15 cellular contexts compared by ENCODE assay signal in the genomic region with DNA sequence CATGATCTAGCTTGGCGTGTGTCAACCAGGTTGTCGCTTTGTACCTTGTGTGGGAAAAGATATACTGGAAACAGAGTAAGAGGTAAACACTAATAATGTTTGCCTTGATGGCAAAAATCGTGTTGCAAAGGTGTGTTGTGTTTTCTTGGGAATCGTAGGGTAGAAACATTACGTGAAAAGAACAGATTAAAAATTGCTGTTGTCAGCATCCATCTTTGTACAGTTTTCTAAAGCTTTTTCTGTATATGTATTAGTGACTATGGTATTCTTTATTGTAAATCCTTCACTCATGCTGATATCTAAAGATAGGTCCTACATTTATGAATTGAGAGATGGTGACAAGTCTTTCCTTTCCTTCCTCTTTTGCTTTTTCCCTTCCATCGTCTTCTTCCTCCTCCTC.
A peak's percentile ranks its signal among the peaks of the same experiment; 100 is the strongest.
DNase-seq lines count a peak whose midpoint lies in the region; ATAC-seq, FAIRE-seq and TF ChIP-seq lines count a peak whose summit lies in the region.
"Had no signal": no experiment of that assay in that cellular context is flagged by ENCODE, and none has a peak within 500 bp of the region (broad histone marks: within the 10 kb centered on the region; RNA-seq: fewer than 3 reads in every experiment).

No MANE protein-coding gene starts in this region.

- H3K4me1 Mint-ChIP-seq in GM23338, result peaks cover 25% of the 10 kb centered on the region
- peaks cover 33% of the 10 kb centered on the region for H3K4me1 Mint-ChIP-seq in astrocyte (ENCODE audit: low read depth, unreplicated experiment)
- peaks cover 72% of the 10 kb centered on the region for H3K4me1 Mint-ChIP-seq in nephron progenitor cell

- no peak overlapping the region for H3K9ac ChIP-seq in astrocyte (ENCODE audit: low read length)
- H3K9ac ChIP-seq: KMS-11 had no signal

- H3K9me3 Mint-ChIP-seq in GM23338 (no peaks in the 10 kb centered on the region), astrocyte (ENCODE audit: unreplicated experiment) (no peaks in the 10 kb centered on the region), nephron progenitor cell (no peaks in the 10 kb centered on the region)
- H3K9me3 Mint-ChIP-seq: CD8-positive, alpha-beta T cell had no signal

- TF ChIP-seq CTCF in GM23338 (conservative IDR thresholded peaks at IDR 0.05; ENCODE audit: low read depth in 2 of 2) (no peak), astrocyte (IDR thresholded peaks at IDR 0.05; ENCODE audit: insufficient read depth, low read depth, low read length) (no peak), nephron progenitor cell (IDR thresholded peaks at IDR 0.05) (no peak), prostate gland (IDR thresholded peaks at IDR 0.05) (no peak)

- no peaks in the 10 kb centered on the region for H3F3A ChIP-seq in GM23338 (replicated peaks; ENCODE audit: low read depth)

- H3K9me2 ChIP-seq in GM23338 (ENCODE audit: insufficient read depth), result no peaks in the 10 kb centered on the region

- H3K79me2 ChIP-seq in GM23338 (replicated peaks; ENCODE audit: insufficient read depth) (no peaks in the 10 kb centered on the region), astrocyte (ENCODE audit: insufficient read depth, low read length) (no peaks in the 10 kb centered on the region)

- no peaks in the 10 kb centered on the region for H3K36me3 ChIP-seq in GM23338 (ENCODE audit: insufficient read depth)
- no peaks in the 10 kb centered on the region for H3K36me3 ChIP-seq in astrocyte (ENCODE audit: insufficient read depth, low read length)
- no peaks in the 10 kb centered on the region for H3K36me3 ChIP-seq in prostate gland
- H3K36me3 ChIP-seq: SJCRH30 had no signal

- H3K4me2 ChIP-seq in GM23338, result no peak overlapping the region
- peak overlapping the region; percentile 12 for H3K4me2 ChIP-seq in astrocyte (ENCODE audit: low read length)
- H3K4me2 ChIP-seq: KMS-11 had no signal

- no peak for FAIRE-seq in astrocyte (lab: Jason Lieb, UNC)
- FAIRE-seq: GM12891, H54 had no signal

- no peaks in the 10 kb centered on the region for H4K20me1 ChIP-seq in GM23338 (replicated peaks; ENCODE audit: insufficient read depth)
- no peaks in the 10 kb centered on the region for H4K20me1 ChIP-seq in astrocyte (ENCODE audit: insufficient read depth, low read length)

- H3K4me3 Mint-ChIP-seq in GM23338, result no peak overlapping the region
- no peak overlapping the region for H3K4me3 Mint-ChIP-seq in astrocyte (ENCODE audit: unreplicated experiment)
- peak overlapping the region; percentile 26 for H3K4me3 Mint-ChIP-seq in nephron progenitor cell
- H3K4me3 Mint-ChIP-seq: CD8-positive, alpha-beta T cell had no signal

- H3K4me3 ChIP-seq in GM23338, result no peak overlapping the region
- no peak overlapping the region for H3K4me3 ChIP-seq in astrocyte (ENCODE audit: insufficient read depth, low read depth, low read length)
- no peak overlapping the region for H3K4me3 ChIP-seq in prostate gland
- H3K4me3 ChIP-seq: SJCRH30 had no signal

- no peak for DNase-seq in GM23338 (ENCODE audit: low spot score)
- DNase-seq in astrocyte (ENCODE audit: low read depth), result no peak
- DNase-seq in nephron progenitor cell, result no peak
- no peak for DNase-seq in prostate gland (ENCODE audit: low spot score)
- DNase-seq in stimulated activated CD4-positive, alpha-beta T cell treated with anti-CD3 and anti-CD28 coated beads, Interleukin-4, amount 100 ng/mL, for 1 hour, result no peak
- DNase-seq in left colon, result no peak
- DNase-seq: CD8-positive, alpha-beta T cell; NCI-H1417 treated with DMSO at 0.1 percent for 48 hours; NCI-H345; NCI-H524 treated with DMSO at 0.1 percent for 48 hours had no signal

- H3K27me3 Mint-ChIP-seq in GM23338 (ENCODE audit: insufficient read depth, low read depth, poor library complexity) (peaks cover 2% of the 10 kb centered on the region), astrocyte (ENCODE audit: low read depth, unreplicated experiment) (no peaks in the 10 kb centered on the region), nephron progenitor cell (ENCODE audit: low read depth, poor library complexity) (no peaks in the 10 kb centered on the region)

- H3K27me3 ChIP-seq in GM23338 (ENCODE audit: insufficient read depth) (no peaks in the 10 kb centered on the region), astrocyte (ENCODE audit: insufficient read depth, low read length) (no peaks in the 10 kb centered on the region), prostate gland (replicated peaks; ENCODE audit: insufficient read depth) (no peaks in the 10 kb centered on the region)
- H3K27me3 ChIP-seq: SJCRH30 had no signal

- H3K9me3 ChIP-seq in astrocyte (ENCODE audit: insufficient read depth, low read depth, low read length) (no peaks in the 10 kb centered on the region), prostate gland (no peaks in the 10 kb centered on the region)
- H3K9me3 ChIP-seq: SJCRH30 had no signal

- H3K27ac ChIP-seq in GM23338 (ENCODE audit: low read depth) (no peak overlapping the region), astrocyte (ENCODE audit: low read depth, low read length) (no peak overlapping the region), prostate gland (peak overlapping the region; percentile 5 to 9)
- H3K27ac ChIP-seq: KMS-11, SJCRH30 had no signal

- WGBS in prostate gland, result 80% methylated on average over 6 of the region's 6 CpGs

- intact Hi-C loops in prostate gland (cut with DNase I), result no loop called here
- intact Hi-C loops in left colon (cut with DNase I, micrococcal nuclease), result no loop called here

- H3K4me1 ChIP-seq in GM23338 (ENCODE audit: insufficient read depth) (0 out of 2 replicates have a peak, but pooled peaks cover 5% of the 10 kb centered on the region), astrocyte (ENCODE audit: insufficient read depth, low read length) (peaks cover 18% of the 10 kb centered on the region), prostate gland (replicated peaks) (peaks cover 4% of the 10 kb centered on the region)

- peak overlapping the region; percentile 25 for H2AFZ ChIP-seq in GM23338
- H2AFZ ChIP-seq in astrocyte (ENCODE audit: low read depth, low read length), result no peak overlapping the region

- TF ChIP-seq POLR2A in prostate gland (IDR thresholded peaks at IDR 0.05), result no peak

- no peak for ATAC-seq in GM23338
- no peak for ATAC-seq in GM19328 (IDR thresholded peaks at IDR 0.05; ENCODE audit: unreplicated experiment)
- ATAC-seq in left colon, result no peak
- ATAC-seq: CD8-positive, alpha-beta T cell had no signal

- no peaks in the 10 kb centered on the region for H3K36me3 Mint-ChIP-seq in GM23338 (ENCODE audit: low read depth)
- no peaks in the 10 kb centered on the region for H3K36me3 Mint-ChIP-seq in astrocyte (ENCODE audit: low read depth, unreplicated experiment)
- no peaks in the 10 kb centered on the region for H3K36me3 Mint-ChIP-seq in nephron progenitor cell (ENCODE audit: low read depth)
- H3K36me3 Mint-ChIP-seq: CD8-positive, alpha-beta T cell had no signal

- H3K27ac Mint-ChIP-seq in GM23338 (no peak overlapping the region), astrocyte (ENCODE audit: unreplicated experiment) (peak overlapping the region; percentile 84), nephron progenitor cell (peak overlapping the region; percentile 98)
- H3K27ac Mint-ChIP-seq: CD8-positive, alpha-beta T cell had no signal

TF ChIP-seq in GM23338, 12 proteins besides CTCF, POLR2A, EP300 and RAD21 (continues in another document):
- TF ChIP-seq NANOG (IDR thresholded peaks at IDR 0.05; ENCODE audit: borderline replicate concordance) (no peak), STAT1 (IDR thresholded peaks at IDR 0.05; ENCODE audit: unreplicated experiment) (no peak)
- TF ChIP-seq, protein P1, sequence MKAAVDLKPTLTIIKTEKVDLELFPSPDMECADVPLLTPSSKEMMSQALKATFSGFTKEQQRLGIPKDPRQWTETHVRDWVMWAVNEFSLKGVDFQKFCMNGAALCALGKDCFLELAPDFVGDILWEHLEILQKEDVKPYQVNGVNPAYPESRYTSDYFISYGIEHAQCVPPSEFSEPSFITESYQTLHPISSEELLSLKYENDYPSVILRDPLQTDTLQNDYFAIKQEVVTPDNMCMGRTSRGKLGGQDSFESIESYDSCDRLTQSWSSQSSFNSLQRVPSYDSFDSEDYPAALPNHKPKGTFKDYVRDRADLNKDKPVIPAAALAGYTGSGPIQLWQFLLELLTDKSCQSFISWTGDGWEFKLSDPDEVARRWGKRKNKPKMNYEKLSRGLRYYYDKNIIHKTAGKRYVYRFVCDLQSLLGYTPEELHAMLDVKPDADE (IDR thresholded peaks at IDR 0.05), result no peak
- TF ChIP-seq, protein P2, sequence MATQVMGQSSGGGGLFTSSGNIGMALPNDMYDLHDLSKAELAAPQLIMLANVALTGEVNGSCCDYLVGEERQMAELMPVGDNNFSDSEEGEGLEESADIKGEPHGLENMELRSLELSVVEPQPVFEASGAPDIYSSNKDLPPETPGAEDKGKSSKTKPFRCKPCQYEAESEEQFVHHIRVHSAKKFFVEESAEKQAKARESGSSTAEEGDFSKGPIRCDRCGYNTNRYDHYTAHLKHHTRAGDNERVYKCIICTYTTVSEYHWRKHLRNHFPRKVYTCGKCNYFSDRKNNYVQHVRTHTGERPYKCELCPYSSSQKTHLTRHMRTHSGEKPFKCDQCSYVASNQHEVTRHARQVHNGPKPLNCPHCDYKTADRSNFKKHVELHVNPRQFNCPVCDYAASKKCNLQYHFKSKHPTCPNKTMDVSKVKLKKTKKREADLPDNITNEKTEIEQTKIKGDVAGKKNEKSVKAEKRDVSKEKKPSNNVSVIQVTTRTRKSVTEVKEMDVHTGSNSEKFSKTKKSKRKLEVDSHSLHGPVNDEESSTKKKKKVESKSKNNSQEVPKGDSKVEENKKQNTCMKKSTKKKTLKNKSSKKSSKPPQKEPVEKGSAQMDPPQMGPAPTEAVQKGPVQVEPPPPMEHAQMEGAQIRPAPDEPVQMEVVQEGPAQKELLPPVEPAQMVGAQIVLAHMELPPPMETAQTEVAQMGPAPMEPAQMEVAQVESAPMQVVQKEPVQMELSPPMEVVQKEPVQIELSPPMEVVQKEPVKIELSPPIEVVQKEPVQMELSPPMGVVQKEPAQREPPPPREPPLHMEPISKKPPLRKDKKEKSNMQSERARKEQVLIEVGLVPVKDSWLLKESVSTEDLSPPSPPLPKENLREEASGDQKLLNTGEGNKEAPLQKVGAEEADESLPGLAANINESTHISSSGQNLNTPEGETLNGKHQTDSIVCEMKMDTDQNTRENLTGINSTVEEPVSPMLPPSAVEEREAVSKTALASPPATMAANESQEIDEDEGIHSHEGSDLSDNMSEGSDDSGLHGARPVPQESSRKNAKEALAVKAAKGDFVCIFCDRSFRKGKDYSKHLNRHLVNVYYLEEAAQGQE (IDR thresholded peaks at IDR 0.05; ENCODE audit: unreplicated experiment), result no peak

Comparison
In these comparisons a context has a peak if more than half of its experiments do, and no peak if none do; other contexts are left out.
1. H3K27ac ChIP-seq: peak in prostate gland (2 of 2); none in GM23338 (single experiment) and astrocyte (single experiment).